ENCODE assay signal across 19 cellular contexts in genomic region chr18:49277395-49278036, GRCh38.
DNase-seq lines count a peak whose midpoint lies in the region; ATAC-seq and TF ChIP-seq lines count a peak whose summit lies in the region.
"Had no signal": no experiment of that assay in that cellular context is flagged by ENCODE, and none has a peak within 500 bp of the region (broad histone marks: within the 10 kb centered on the region; RNA-seq: fewer than 3 reads in every experiment).

No MANE protein-coding gene starts in this region.

- no peak for TF ChIP-seq CTCF in RWPE2 (IDR thresholded peaks at IDR 0.05; ENCODE audit: poor library complexity, severe bottlenecking)
- no peak for TF ChIP-seq CTCF in colonic mucosa (IDR thresholded peaks at IDR 0.05)

- no peaks in the 10 kb centered on the region for H3K27me3 Mint-ChIP-seq in activated CD8-positive, alpha-beta memory T cell treated with anti-CD3 and anti-CD28 coated beads, Interleukin-2, amount 10 ng/mL, durations not matched to agents 7 days and 5 days
- H3K27me3 Mint-ChIP-seq: effector memory CD8-positive, alpha-beta T cell had no signal

- no peak overlapping the region for H3K4me3 ChIP-seq in RWPE2 (ENCODE audit: severe bottlenecking)
- no peak overlapping the region for H3K4me3 ChIP-seq in esophagus (ENCODE audit: low read depth in 1 of 2, low read length in 2 of 2)
- H3K4me3 ChIP-seq in colonic mucosa = no peak overlapping the region
- H3K4me3 ChIP-seq: BLaER1, testis had no signal

- peak; percentile 66 for DNase-seq in EL
- no peak for DNase-seq in RWPE2 (ENCODE audit: low spot score)
- peak; percentile 52 for DNase-seq in non-pigmented ciliary epithelial cell (ENCODE audit: low read depth)
- DNase-seq in colonic mucosa = no peak
- DNase-seq in NCI-H1436 treated with DMSO at 0.1 percent for 48 hours (lab: John Stamatoyannopoulos, UW) = no peak
- DNase-seq in activated CD8-positive, alpha-beta memory T cell treated with anti-CD3 and anti-CD28 coated beads, Interleukin-2, amount 10 ng/mL, durations not matched to agents 7 days and 5 days = no peak
- DNase-seq: activated CD4-positive, alpha-beta T cell treated with anti-CD3 and anti-CD28 coated beads, Interleukin-2, amount 50 U/mL, for 1 hour; central memory CD4-positive, alpha-beta T cell; effector memory CD8-positive, alpha-beta T cell; GOT3; NCI-H1092; NCI-H2107; NCI-H69; testis had no signal

- H3K4me1 ChIP-seq in RWPE2 (ENCODE audit: insufficient read depth, poor library complexity, severe bottlenecking) = peaks cover 28% of the 10 kb centered on the region
- no peaks in the 10 kb centered on the region for H3K4me1 ChIP-seq in esophagus (ENCODE audit: control insufficient read depth in 2 of 2, insufficient read depth in 2 of 2, low read length in 1 of 2)
- H3K4me1 ChIP-seq in colonic mucosa = no peaks in the 10 kb centered on the region
- H3K4me1 ChIP-seq: BLaER1, parathyroid adenoma, testis had no signal

- WGBS in esophagus, 2 donors = 83% methylated on average over 5 of the region's 5 CpGs

- H3K36me3 Mint-ChIP-seq in activated CD8-positive, alpha-beta memory T cell treated with anti-CD3 and anti-CD28 coated beads, Interleukin-2, amount 10 ng/mL, durations not matched to agents 7 days and 5 days = peaks cover 54% of the 10 kb centered on the region

- peaks cover 11% of the 10 kb centered on the region for H3K9me3 Mint-ChIP-seq in activated CD8-positive, alpha-beta memory T cell treated with anti-CD3 and anti-CD28 coated beads, Interleukin-2, amount 10 ng/mL, durations not matched to agents 7 days and 5 days (ENCODE audit: low read depth)
- H3K9me3 Mint-ChIP-seq: effector memory CD8-positive, alpha-beta T cell had no signal

- no peak overlapping the region for H3K9ac ChIP-seq in colonic mucosa (ENCODE audit: low read depth in 2 of 2, low read length in 2 of 2)
- H3K9ac ChIP-seq: BLaER1, parathyroid adenoma had no signal

- intact Hi-C loops in colonic mucosa (cut with DNase I) = no loop called here

- H3K27ac Mint-ChIP-seq in activated CD8-positive, alpha-beta memory T cell treated with anti-CD3 and anti-CD28 coated beads, Interleukin-2, amount 10 ng/mL, durations not matched to agents 7 days and 5 days = no peak overlapping the region
- H3K27ac Mint-ChIP-seq: activated naive CD4-positive, alpha-beta T cell treated with anti-CD3 and anti-CD28 coated beads, Interleukin-2, amount 50 U/mL, for 72 hours; effector memory CD8-positive, alpha-beta T cell had no signal

- no peaks in the 10 kb centered on the region for H3K9me3 ChIP-seq in RWPE2 (ENCODE audit: severe bottlenecking)
- H3K9me3 ChIP-seq in esophagus (ENCODE audit: control insufficient read depth in 2 of 2, insufficient read depth in 1 of 2, low read depth in 1 of 2, low read length in 1 of 2) = no peaks in the 10 kb centered on the region
- H3K9me3 ChIP-seq in colonic mucosa = no peaks in the 10 kb centered on the region
- H3K9me3 ChIP-seq: testis had no signal

- H3K4me3 Mint-ChIP-seq in activated CD8-positive, alpha-beta memory T cell treated with anti-CD3 and anti-CD28 coated beads, Interleukin-2, amount 10 ng/mL, durations not matched to agents 7 days and 5 days = no peak overlapping the region
- H3K4me3 Mint-ChIP-seq: effector memory CD8-positive, alpha-beta T cell had no signal

- H3K27me3 ChIP-seq in RWPE2 (ENCODE audit: insufficient read depth, poor library complexity, severe bottlenecking) (no peaks in the 10 kb centered on the region), esophagus (ENCODE audit: control insufficient read depth in 1 of 2, insufficient read depth in 2 of 2, low read length in 2 of 2) (no peaks in the 10 kb centered on the region), colonic mucosa (no peaks in the 10 kb centered on the region)
- H3K27me3 ChIP-seq: BLaER1, testis had no signal

- H3K27ac ChIP-seq in RWPE2 (ENCODE audit: poor library complexity, severe bottlenecking) (peak overlapping the region; percentile 48), esophagus (ENCODE audit: low read depth in 2 of 2, low read length in 1 of 2) (peak overlapping the region; percentile 6 to 62), colonic mucosa (no peak overlapping the region)
- H3K27ac ChIP-seq: BLaER1, parathyroid adenoma, testis had no signal

- ATAC-seq in RWPE2 (ENCODE audit: low read depth) (peak; percentile 98), HG03520 (IDR thresholded peaks at IDR 0.05; ENCODE audit: unreplicated experiment) (no peak)
- no peak for ATAC-seq in activated CD8-positive, alpha-beta memory T cell treated with anti-CD3 and anti-CD28 coated beads, Interleukin-2, amount 10 ng/mL, durations not matched to agents 7 days and 5 days
- ATAC-seq: activated naive CD4-positive, alpha-beta T cell treated with anti-CD3 and anti-CD28 coated beads, Interleukin-2, amount 50 U/mL, for 72 hours; effector memory CD8-positive, alpha-beta T cell had no signal

- H3K4me1 Mint-ChIP-seq in activated CD8-positive, alpha-beta memory T cell treated with anti-CD3 and anti-CD28 coated beads, Interleukin-2, amount 10 ng/mL, durations not matched to agents 7 days and 5 days = no peaks in the 10 kb centered on the region

- CTCF ChIA-PET in activated CD8-positive, alpha-beta memory T cell treated with anti-CD3 and anti-CD28 coated beads, Interleukin-2, amount 10 ng/mL, durations not matched to agents 7 days and 5 days (lab: Charles Lee) = no interaction called here

- 0 out of 2 replicates have a peak, but pooled peaks cover 4% of the 10 kb centered on the region for H3K36me3 ChIP-seq in RWPE2 (ENCODE audit: low read depth)
- peaks cover 0 to 4% of the 10 kb centered on the region in 2 donors for H3K36me3 ChIP-seq in esophagus (ENCODE audit: control insufficient read depth in 2 of 2, insufficient read depth in 2 of 2, low read length in 1 of 2)
- H3K36me3 ChIP-seq in colonic mucosa = no peaks in the 10 kb centered on the region

Comparison
In these comparisons a context has a peak if more than half of its experiments do, and no peak if none do; other contexts are left out.
1. DNase-seq: peak in EL (single experiment) and non-pigmented ciliary epithelial cell (single experiment); none in RWPE2 (single experiment), colonic mucosa (single experiment), NCI-H1436 treated with DMSO at 0.1 percent for 48 hours (single experiment) and activated CD8-positive, alpha-beta memory T cell treated with anti-CD3 and anti-CD28 coated beads, Interleukin-2, amount 10 ng/mL, durations not matched to agents 7 days and 5 days (single experiment).